ENCODE assay signal across 22 cellular contexts in genomic region chr3:3836845-3837244, GRCh38. TPM values are rescaled to one million over a fixed set of nuclear protein-coding genes. Genes with fewer than 3 reads are reported as not detected.
"Had no signal": no experiment of that assay in that cellular context is flagged by ENCODE, and none has a peak within 500 bp of the region (broad histone marks: within the 10 kb centered on the region; RNA-seq: fewer than 3 reads in every experiment).

No MANE protein-coding gene starts in this region.

- DNase-seq: cortex of kidney; dorsolateral prefrontal cortex; effector CD8-positive, alpha-beta T cell; foreskin melanocyte; head of caudate nucleus; hippocampal formation; left colon; left ventricle myocardium superior; mucosa of descending colon; naive thymus-derived CD8-positive, alpha-beta T cell; posterior cingulate gyrus; spleen; stimulated activated CD4-positive, alpha-beta T cell treated with anti-CD3 and anti-CD28 coated beads, Interleukin-15, amount 100 ng/mL, for 24 hours; stimulated activated CD4-positive, alpha-beta T cell treated with anti-CD3 and anti-CD28 coated beads, Interleukin-1b, Interleukin-23, amount 100 ng/mL, for 48 hours; stimulated activated CD4-positive, alpha-beta T cell treated with anti-CD3 and anti-CD28 coated beads, Interleukin-4, amount 100 ng/mL, for 4 hours; stimulated activated naive B cell treated with anti-CD40 and anti-IgM and Interleukin-4, amounts not matched to agents 10 μg/mL and 1 μg/mL and 100 μg/mL, for 72 hours; stimulated activated naive CD8-positive, alpha-beta T cell treated with anti-CD3 and anti-CD28 coated beads, Interleukin-15, amount 100 ng/mL, for 72 hours; testis had no signal

- H3K4me1 ChIP-seq: spleen, testis had no signal

- H3K4me3 ChIP-seq: dorsolateral prefrontal cortex, mucosa of descending colon, spleen, testis had no signal

- ATAC-seq: left colon; left ventricle myocardium superior; mucosa of descending colon; naive thymus-derived CD8-positive, alpha-beta T cell; sciatic nerve; stimulated activated naive B cell treated with anti-CD40 and anti-IgM and Interleukin-4, amounts not matched to agents 10 μg/mL and 1 μg/mL and 100 μg/mL, for 72 hours; stimulated activated naive CD8-positive, alpha-beta T cell treated with anti-CD3 and anti-CD28 coated beads, Interleukin-15, amount 100 ng/mL, for 72 hours had no signal

- H3K27ac ChIP-seq: dorsolateral prefrontal cortex, spleen, testis had no signal

- FAIRE-seq: urothelium cell line had no signal

- H3K36me3 ChIP-seq: spleen had no signal

- H3K27me3 ChIP-seq: dorsolateral prefrontal cortex, spleen, testis had no signal

- H3K9me3 ChIP-seq: testis had no signal

RNA-seq across cellular contexts. Expression of gene LRRN1, which starts 37.6 kb away (rescaled TPM):
- total RNA-seq: lung microvascular endothelial cell, pulmonary artery endothelial cell had no signal
